8 cellular contexts compared by ENCODE assay signal in the genomic region with DNA sequence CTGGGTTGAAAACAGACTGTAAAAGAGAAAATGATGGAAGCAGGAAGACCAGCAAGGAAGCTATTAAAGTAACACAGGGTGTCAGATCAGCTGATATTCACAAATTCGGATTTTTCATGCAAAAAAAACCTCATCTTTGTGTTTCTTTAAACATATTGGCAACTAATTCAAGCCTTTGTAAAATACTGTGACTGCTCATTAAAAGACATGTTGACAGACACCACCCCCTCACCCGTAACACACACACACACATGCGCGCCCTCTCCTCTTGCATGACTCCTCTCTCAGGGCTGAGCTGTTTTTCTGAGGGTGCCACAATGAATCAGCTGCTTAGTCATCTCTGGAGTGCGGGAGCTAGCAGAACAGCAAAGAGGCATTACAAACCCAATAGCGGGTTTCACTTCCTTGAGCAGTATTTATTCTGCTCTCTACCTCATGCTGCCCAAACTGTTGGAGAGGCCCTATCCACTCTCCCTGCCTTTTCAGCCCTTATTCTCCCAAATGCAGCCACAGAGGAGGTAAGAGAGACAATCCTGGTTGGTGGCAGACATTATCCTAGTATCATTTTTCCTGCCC. TPM values are rescaled to one million over a fixed set of nuclear protein-coding genes. Genes with fewer than 3 reads are reported as not detected.
DNase-seq lines count a peak whose midpoint lies in the region; ATAC-seq, FAIRE-seq and TF ChIP-seq lines count a peak whose summit lies in the region.

No MANE protein-coding gene starts in this region.

- H3K4me3 ChIP-seq in AG04449 (ENCODE audit: low read depth, low read length) (no peak overlapping the region), endothelial cell of umbilical vein (replicated peaks in 1 of 3; ENCODE audit: insufficient read depth in 1 of 3, low read depth in 1 of 3, low read length in 3 of 3) (no peak overlapping the region)

- H3K4me1 Mint-ChIP-seq in activated CD8-positive, alpha-beta T cell treated with anti-CD3 and anti-CD28 coated beads, Interleukin-2, amount 10 ng/mL, durations not matched to agents 7 days and 5 days (ENCODE audit: low read depth), result peaks cover 68% of the 10 kb centered on the region
- H3K4me1 Mint-ChIP-seq in nephron, result peaks cover 31% of the 10 kb centered on the region
- peaks cover 63% of the 10 kb centered on the region for H3K4me1 Mint-ChIP-seq in stimulated activated naive CD8-positive, alpha-beta T cell treated with anti-CD3 and anti-CD28 coated beads, Interleukin-15, Interleukin-2, amounts not matched to agents 100 ng/mL and 50 ng/mL, for 24 hours (ENCODE audit: low read depth)

- peaks cover 7% of the 10 kb centered on the region for H3K36me3 Mint-ChIP-seq in activated CD8-positive, alpha-beta T cell treated with anti-CD3 and anti-CD28 coated beads, Interleukin-2, amount 10 ng/mL, durations not matched to agents 7 days and 5 days (ENCODE audit: low read depth)
- H3K36me3 Mint-ChIP-seq in nephron (ENCODE audit: low read depth), result no peaks in the 10 kb centered on the region
- H3K36me3 Mint-ChIP-seq in stimulated activated naive CD8-positive, alpha-beta T cell treated with anti-CD3 and anti-CD28 coated beads, Interleukin-15, Interleukin-2, amounts not matched to agents 100 ng/mL and 50 ng/mL, for 24 hours (ENCODE audit: low read depth), result no peaks in the 10 kb centered on the region

- H3K27me3 Mint-ChIP-seq in activated CD8-positive, alpha-beta T cell treated with anti-CD3 and anti-CD28 coated beads, Interleukin-2, amount 10 ng/mL, durations not matched to agents 7 days and 5 days (ENCODE audit: low read depth), result no peaks in the 10 kb centered on the region
- H3K27me3 Mint-ChIP-seq in nephron (ENCODE audit: low read depth), result peaks cover 5% of the 10 kb centered on the region
- H3K27me3 Mint-ChIP-seq in stimulated activated naive CD8-positive, alpha-beta T cell treated with anti-CD3 and anti-CD28 coated beads, Interleukin-15, Interleukin-2, amounts not matched to agents 100 ng/mL and 50 ng/mL, for 24 hours, result peaks cover 15% of the 10 kb centered on the region

- FAIRE-seq in endothelial cell of umbilical vein (lab: Jason Lieb, UNC), result peak; percentile 98

- TF ChIP-seq POLR2A in endothelial cell of umbilical vein (IDR thresholded peaks at IDR 0.05; ENCODE audit: low read depth, low read length), result no peak

- peak overlapping the region; percentile 12 for H3K9ac ChIP-seq in endothelial cell of umbilical vein (replicated peaks; ENCODE audit: extremely low read depth, insufficient read depth, low read length)

- peak overlapping the region; percentile 88 for H3K27ac Mint-ChIP-seq in activated CD8-positive, alpha-beta T cell treated with anti-CD3 and anti-CD28 coated beads, Interleukin-2, amount 10 ng/mL, durations not matched to agents 7 days and 5 days
- H3K27ac Mint-ChIP-seq in nephron, result peak overlapping the region in 2 of 3 experiments; percentile 13 to 19
- peak overlapping the region; percentile 62 for H3K27ac Mint-ChIP-seq in stimulated activated naive CD8-positive, alpha-beta T cell treated with anti-CD3 and anti-CD28 coated beads, Interleukin-15, Interleukin-2, amounts not matched to agents 100 ng/mL and 50 ng/mL, for 24 hours

- H3K4me2 ChIP-seq in endothelial cell of umbilical vein (ENCODE audit: insufficient read depth, low read length), result peak overlapping the region; percentile 80

- dilution Hi-C loops in endothelial cell of umbilical vein (cut with MboI; ENCODE audit: extremely low pct_ligation_motif_present, low sequenced_read_pairs), result no loop called here

- no peaks in the 10 kb centered on the region for H3K9me3 Mint-ChIP-seq in activated CD8-positive, alpha-beta T cell treated with anti-CD3 and anti-CD28 coated beads, Interleukin-2, amount 10 ng/mL, durations not matched to agents 7 days and 5 days (ENCODE audit: insufficient read depth)
- H3K9me3 Mint-ChIP-seq in nephron, result no peaks in the 10 kb centered on the region
- H3K9me3 Mint-ChIP-seq in stimulated activated naive CD8-positive, alpha-beta T cell treated with anti-CD3 and anti-CD28 coated beads, Interleukin-15, Interleukin-2, amounts not matched to agents 100 ng/mL and 50 ng/mL, for 24 hours, result no peaks in the 10 kb centered on the region

- H4K20me1 ChIP-seq in endothelial cell of umbilical vein (replicated peaks; ENCODE audit: control insufficient read depth, extremely low read depth, insufficient read depth, low read length), result no peaks in the 10 kb centered on the region

- no TSS peak for BruUV-seq in endothelial cell of umbilical vein (replicated peaks; lab: Mats Ljungman, UMichigan)

- no peaks in the 10 kb centered on the region for H3K36me3 ChIP-seq in endothelial cell of umbilical vein (ENCODE audit: control insufficient read depth in 2 of 2, extremely low read depth in 1 of 2, insufficient read depth in 2 of 2, low read length in 2 of 2)

- H3K9me3 ChIP-seq in endothelial cell of umbilical vein (replicated peaks; ENCODE audit: control insufficient read depth, insufficient read depth, low read length), result no peaks in the 10 kb centered on the region

- H3K4me1 ChIP-seq in endothelial cell of umbilical vein (ENCODE audit: control insufficient read depth, extremely low read depth, insufficient read depth, low read length), result peaks cover 12% of the 10 kb centered on the region

- DNase-seq in AG04449 (ENCODE audit: low read depth, low spot score) (peak; percentile 95), NCI-H774 (lab: John Stamatoyannopoulos, UW) (peak; percentile 14), endothelial cell of umbilical vein (ENCODE audit: low read depth, low spot score) (peak; percentile 90)
- DNase-seq in activated CD8-positive, alpha-beta T cell treated with anti-CD3 and anti-CD28 coated beads, Interleukin-2, amount 10 ng/mL, durations not matched to agents 7 days and 5 days, result peak; percentile 93

- H3K27me3 ChIP-seq in endothelial cell of umbilical vein (ENCODE audit: control insufficient read depth in 2 of 2, insufficient read depth in 2 of 2, low read length in 2 of 2), result no peaks in the 10 kb centered on the region

- no peaks in the 10 kb centered on the region for H3K79me2 ChIP-seq in endothelial cell of umbilical vein (ENCODE audit: control insufficient read depth, insufficient read depth, low read length)

- POLR2A ChIA-PET in AG04449 (lab: Yijun Ruan, JAX) (interaction anchor here (0.6 to 2.0 kb wide), 6 partner anchors 23 to 102 kb away, joined by 3 to 12 read pairs (median 5); a partner anchor contains a TSS), endothelial cell of umbilical vein (lab: Charles Lee) (interaction anchor here (1.3 kb wide), 1 partner anchor 35 kb away, joined by 4 read pairs; no protein-coding TSS in a partner anchor)
- POLR2A ChIA-PET in activated CD8-positive, alpha-beta T cell treated with anti-CD3 and anti-CD28 coated beads, Interleukin-2, amount 10 ng/mL, durations not matched to agents 7 days and 5 days (lab: Charles Lee), result interaction anchor here (1.0 kb wide), 2 partner anchors 13 to 115 kb away, joined by 3 to 4 read pairs; a partner anchor contains a TSS

- CTCF ChIA-PET in AG04449 (lab: Yijun Ruan, JAX) (interaction anchor here (1.0 to 2.3 kb wide), 3 partner anchors 25 to 58 kb away, joined by 3 to 10 read pairs (median 5); no protein-coding TSS in a partner anchor), endothelial cell of umbilical vein (lab: Charles Lee) (interaction anchor here (0.6 to 1.6 kb wide), 13 partner anchors 9 to 304 kb away, joined by 3 to 8 read pairs (median 4); no protein-coding TSS in a partner anchor)
- CTCF ChIA-PET in activated CD8-positive, alpha-beta T cell treated with anti-CD3 and anti-CD28 coated beads, Interleukin-2, amount 10 ng/mL, durations not matched to agents 7 days and 5 days (lab: Charles Lee), result interaction anchor here (0.9 to 2.8 kb wide), 7 partner anchors 8 to 302 kb away, joined by 3 to 21 read pairs (median 4); a partner anchor contains a TSS

- TF ChIP-seq CTCF in AG04449 (IDR thresholded peaks at IDR 0.05; ENCODE audit: insufficient read depth, low read length, missing control alignments) (no peak), endothelial cell of umbilical vein (IDR thresholded peaks at IDR 0.05; ENCODE audit: extremely low read depth in 1 of 2, insufficient read depth in 1 of 2, low read depth in 1 of 2, low read length in 2 of 2) (no peak), nephron (IDR thresholded peaks at IDR 0.05; ENCODE audit: unreplicated experiment in 3 of 3) (no peak)

- peak overlapping the region; percentile 15 for H3K27ac ChIP-seq in endothelial cell of umbilical vein (ENCODE audit: insufficient read depth, low read depth, low read length)

- ATAC-seq in GM18907 (IDR thresholded peaks at IDR 0.05; ENCODE audit: unreplicated experiment), result peak; percentile 99
- peak; percentile 99 for ATAC-seq in HG03103 (IDR thresholded peaks at IDR 0.05; ENCODE audit: low read depth, unreplicated experiment)
- ATAC-seq in activated CD8-positive, alpha-beta T cell treated with anti-CD3 and anti-CD28 coated beads, Interleukin-2, amount 10 ng/mL, durations not matched to agents 7 days and 5 days, result peak; percentile 94

- intact Hi-C loops in endothelial cell of umbilical vein (cut with micrococcal nuclease), result loop anchor here (2.0 kb wide), 1 partner anchor 22 kb away; no protein-coding TSS in a partner anchor

- H3K4me3 Mint-ChIP-seq in activated CD8-positive, alpha-beta T cell treated with anti-CD3 and anti-CD28 coated beads, Interleukin-2, amount 10 ng/mL, durations not matched to agents 7 days and 5 days, result peak overlapping the region; percentile 15
- no peak overlapping the region for H3K4me3 Mint-ChIP-seq in nephron
- peak overlapping the region; percentile 62 for H3K4me3 Mint-ChIP-seq in stimulated activated naive CD8-positive, alpha-beta T cell treated with anti-CD3 and anti-CD28 coated beads, Interleukin-15, Interleukin-2, amounts not matched to agents 100 ng/mL and 50 ng/mL, for 24 hours

- no peaks in the 10 kb centered on the region for H3K9me1 ChIP-seq in endothelial cell of umbilical vein (replicated peaks; ENCODE audit: control insufficient read depth, extremely low read depth, insufficient read depth, low read length)

- peak overlapping the region; percentile 88 for H2AFZ ChIP-seq in endothelial cell of umbilical vein (ENCODE audit: low read depth, low read length)

TF ChIP-seq in endothelial cell of umbilical vein, 7 proteins besides CTCF, POLR2A, EP300 and RAD21 (continues in another document):
- TF ChIP-seq POLR2AphosphoS5 (IDR thresholded peaks at IDR 0.05; ENCODE audit: insufficient read depth, low read depth, low read length) (peak; percentile 50), MYC (IDR thresholded peaks at IDR 0.05; ENCODE audit: low read depth, low read length) (no peak)

RNA-seq across cellular contexts. Expression of a gene that starts 35.8 kb away (rescaled TPM):
- total RNA-seq in activated CD8-positive, alpha-beta T cell treated with anti-CD3 and anti-CD28 coated beads, Interleukin-2, amount 10 ng/mL, durations not matched to agents 7 days and 5 days, result not detected
- total RNA-seq in endothelial cell of umbilical vein, result 59.3 and 77.2 TPM in 2 replicates
- 18.5 and 28.4 TPM in 2 replicates for polyA plus RNA-seq in endothelial cell of umbilical vein
- polyA plus RNA-seq in endothelial cell of umbilical vein (2011; cell fraction: cytosol; rRNA removed), result 30.5 and 33.6 TPM in 2 replicates
- 26.1 and 32.0 TPM in 2 replicates for polyA plus RNA-seq in endothelial cell of umbilical vein (2011; cell fraction: nucleus; rRNA removed)
- polyA plus RNA-seq in endothelial cell of umbilical vein (2012), result 60.7 and 70.8 TPM in 2 replicates
- polyA minus RNA-seq in endothelial cell of umbilical vein, result 41.9 and 60.5 TPM in 2 replicates
- polyA minus RNA-seq in endothelial cell of umbilical vein (2011; cell fraction: cytosol; rRNA and poly(A)+ RNA removed), result not detected
- polyA minus RNA-seq in endothelial cell of umbilical vein (2011; cell fraction: nucleus; rRNA and poly(A)+ RNA removed), result 15.3 and 24.0 TPM in 2 replicates

Comparison
In these comparisons a context has a peak if more than half of its experiments do, and no peak if none do; other contexts are left out.
1. DNase-seq: peak in every context shown above with its lines; median percentile 95 in AG04449; 93 in activated CD8-positive, alpha-beta T cell treated with anti-CD3 and anti-CD28 coated beads, Interleukin-2, amount 10 ng/mL, durations not matched to agents 7 days and 5 days; 90 in endothelial cell of umbilical vein; 14 in NCI-H774.
2. H3K27ac Mint-ChIP-seq: peak in every context shown above with its lines; median percentile 88 in activated CD8-positive, alpha-beta T cell treated with anti-CD3 and anti-CD28 coated beads, Interleukin-2, amount 10 ng/mL, durations not matched to agents 7 days and 5 days; 62 in stimulated activated naive CD8-positive, alpha-beta T cell treated with anti-CD3 and anti-CD28 coated beads, Interleukin-15, Interleukin-2, amounts not matched to agents 100 ng/mL and 50 ng/mL, for 24 hours; 16 in nephron.
3. H3K4me3 Mint-ChIP-seq: peak in activated CD8-positive, alpha-beta T cell treated with anti-CD3 and anti-CD28 coated beads, Interleukin-2, amount 10 ng/mL, durations not matched to agents 7 days and 5 days (single experiment) and stimulated activated naive CD8-positive, alpha-beta T cell treated with anti-CD3 and anti-CD28 coated beads, Interleukin-15, Interleukin-2, amounts not matched to agents 100 ng/mL and 50 ng/mL, for 24 hours (single experiment); none in nephron (0 of 3).
4. RNA of a gene that starts 35.8 kb away (total RNA-seq): 59.3 to 77.2 TPM in endothelial cell of umbilical vein; not detected in activated CD8-positive, alpha-beta T cell treated with anti-CD3 and anti-CD28 coated beads, Interleukin-2, amount 10 ng/mL, durations not matched to agents 7 days and 5 days; every median in the first group is over 10 times any median in the second.
5. Peak in every context shown above with its lines, with median percentiles within 50 percentile points of each other: ATAC-seq.